Comparison of ENCODE assay signal across 13 cellular contexts in genomic region chr3:30544811-30545210, GRCh38.
DNase-seq lines count a peak whose midpoint lies in the region; ATAC-seq and TF ChIP-seq lines count a peak whose summit lies in the region.
"Had no signal": no experiment of that assay in that cellular context is flagged by ENCODE, and none has a peak within 500 bp of the region (broad histone marks: within the 10 kb centered on the region; RNA-seq: fewer than 3 reads in every experiment).

No MANE protein-coding gene starts in this region.

- DNase-seq in Right ventricle myocardium superior (no peak), cardiac septum (ENCODE audit: low spot score) (no peak), amniotic stem cell (lab: John Stamatoyannopoulos, UW) (peak; percentile 14), left ventricle myocardium inferior (no peak), colonic mucosa (no peak), DMS53 (lab: John Stamatoyannopoulos, UW) (no peak)
- no peak for DNase-seq in activated T-cell treated with anti-CD3 and anti-CD28 coated beads, Interleukin-2, amount 50 U/mL, for 4 hours
- DNase-seq: esophagus squamous epithelium had no signal

- H3K27ac ChIP-seq in left ventricle myocardium inferior (replicated peaks) (peak overlapping the region; percentile 47), urinary bladder (ENCODE audit: low read depth) (peak overlapping the region; percentile 23), colonic mucosa (no peak overlapping the region)
- H3K27ac ChIP-seq: C4-2B had no signal

- WGBS in urinary bladder, result 46% methylated on average over 3 of the region's 3 CpGs

- H3K36me3 Mint-ChIP-seq in activated T-cell treated with anti-CD3 and anti-CD28 coated beads, Interleukin-2, amount 50 U/mL, for 4 hours (ENCODE audit: insufficient read depth), result no peaks in the 10 kb centered on the region
- H3K36me3 Mint-ChIP-seq: activated naive CD8-positive, alpha-beta T cell had no signal

- no peaks in the 10 kb centered on the region for H3K36me3 ChIP-seq in left ventricle myocardium inferior
- H3K36me3 ChIP-seq in urinary bladder (ENCODE audit: insufficient read depth), result no peaks in the 10 kb centered on the region
- no peaks in the 10 kb centered on the region for H3K36me3 ChIP-seq in colonic mucosa
- H3K36me3 ChIP-seq: esophagus squamous epithelium had no signal

- H3K27me3 ChIP-seq in left ventricle myocardium inferior (ENCODE audit: low read depth), result no peaks in the 10 kb centered on the region
- H3K27me3 ChIP-seq in colonic mucosa, result no peaks in the 10 kb centered on the region
- H3K27me3 ChIP-seq: esophagus squamous epithelium had no signal

- no peaks in the 10 kb centered on the region for H3K9me3 ChIP-seq in left ventricle myocardium inferior (replicated peaks)
- no peaks in the 10 kb centered on the region for H3K9me3 ChIP-seq in colonic mucosa
- H3K9me3 ChIP-seq: esophagus squamous epithelium had no signal

- H3K4me3 ChIP-seq in left ventricle myocardium inferior (no peak overlapping the region), urinary bladder (ENCODE audit: low read depth, low read length) (no peak overlapping the region), colonic mucosa (no peak overlapping the region)
- H3K4me3 ChIP-seq: esophagus squamous epithelium, GM12878 had no signal

- TF ChIP-seq CTCF in left ventricle myocardium inferior (IDR thresholded peaks at IDR 0.05; ENCODE audit: borderline replicate concordance) (no peak), colonic mucosa (IDR thresholded peaks at IDR 0.05) (no peak)

- H3K9ac ChIP-seq in colonic mucosa (ENCODE audit: low read depth in 2 of 2, low read length in 2 of 2), result no peak overlapping the region

- intact Hi-C loops in Right ventricle myocardium superior (cut with DNase I) (no loop called here), cardiac septum (cut with DNase I) (loop anchor here (10.0 kb wide), 1 partner anchor 320 kb away; no protein-coding TSS in a partner anchor), left ventricle myocardium inferior (cut with micrococcal nuclease) (no loop called here), colonic mucosa (cut with DNase I) (no loop called here)

- peaks cover 23% of the 10 kb centered on the region for H3K4me1 ChIP-seq in left ventricle myocardium inferior
- H3K4me1 ChIP-seq in urinary bladder (ENCODE audit: insufficient read depth), result no peaks in the 10 kb centered on the region
- no peaks in the 10 kb centered on the region for H3K4me1 ChIP-seq in colonic mucosa
- H3K4me1 ChIP-seq: esophagus squamous epithelium had no signal

- H3K9me3 Mint-ChIP-seq in activated T-cell treated with anti-CD3 and anti-CD28 coated beads, Interleukin-2, amount 50 U/mL, for 4 hours, result no peaks in the 10 kb centered on the region

- peaks cover 12% of the 10 kb centered on the region for H3K4me1 Mint-ChIP-seq in activated T-cell treated with anti-CD3 and anti-CD28 coated beads, Interleukin-2, amount 50 U/mL, for 4 hours (ENCODE audit: low read depth)

- H3K4me3 Mint-ChIP-seq in activated T-cell treated with anti-CD3 and anti-CD28 coated beads, Interleukin-2, amount 50 U/mL, for 4 hours, result no peak overlapping the region
- H3K4me3 Mint-ChIP-seq: activated naive CD8-positive, alpha-beta T cell had no signal

- H3K27me3 Mint-ChIP-seq in activated T-cell treated with anti-CD3 and anti-CD28 coated beads, Interleukin-2, amount 50 U/mL, for 4 hours (ENCODE audit: low read depth), result no peaks in the 10 kb centered on the region
- H3K27me3 Mint-ChIP-seq: activated naive CD8-positive, alpha-beta T cell had no signal

- peak; percentile 41 for ATAC-seq in Right ventricle myocardium superior (ENCODE audit: poor library complexity)
- ATAC-seq in activated T-cell treated with anti-CD3 and anti-CD28 coated beads, Interleukin-2, amount 50 U/mL, for 4 hours, result no peak
- ATAC-seq: activated CD4-positive, CD25-positive, alpha-beta regulatory T cell treated with anti-CD3 and anti-CD28 coated beads, Interleukin-2, amount 50 U/mL, for 24 hours; GM12878 had no signal
